Comparison of ENCODE assay signal across 13 cellular contexts in genomic region chrX:54785901-54786300, GRCh38. TPM values are rescaled to one million over a fixed set of nuclear protein-coding genes. Genes with fewer than 3 reads are reported as not detected.
DNase-seq lines count a peak whose midpoint lies in the region; ATAC-seq, FAIRE-seq and TF ChIP-seq lines count a peak whose summit lies in the region.
"Had no signal": no experiment of that assay in that cellular context is flagged by ENCODE, and none has a peak within 500 bp of the region (broad histone marks: within the 10 kb centered on the region; RNA-seq: fewer than 3 reads in every experiment).

No MANE protein-coding gene starts in this region.

- H3K36me3 Mint-ChIP-seq in mesothelial cell of epicardium, result no peaks in the 10 kb centered on the region
- no peaks in the 10 kb centered on the region for H3K36me3 Mint-ChIP-seq in CD4-positive, alpha-beta T cell (ENCODE audit: low read depth)
- H3K36me3 Mint-ChIP-seq: activated naive CD8-positive, alpha-beta T cell treated with anti-CD3 and anti-CD28 coated beads, Interleukin-2, amount 10 ng/mL, durations not matched to agents 7 days and 5 days; natural killer cell treated with Interleukin-12 subunit alpha and Interleukin-12 subunit beta and Interleukin-15 and Interleukin-18, amount 100 ng/mL, for 72 hours had no signal

- H3K4me1 ChIP-seq in HepG2 (ENCODE audit: insufficient read depth, low read length) (no peaks in the 10 kb centered on the region), upper lobe of left lung (no peaks in the 10 kb centered on the region)

- H3K4me1 Mint-ChIP-seq in mesothelial cell of epicardium, result no peaks in the 10 kb centered on the region
- no peaks in the 10 kb centered on the region for H3K4me1 Mint-ChIP-seq in CD4-positive, alpha-beta T cell (ENCODE audit: low read depth)
- H3K4me1 Mint-ChIP-seq: activated naive CD8-positive, alpha-beta T cell treated with anti-CD3 and anti-CD28 coated beads, Interleukin-2, amount 10 ng/mL, durations not matched to agents 7 days and 5 days had no signal

- H4K20me1 ChIP-seq in HepG2 (ENCODE audit: insufficient read depth, low read length), result no peaks in the 10 kb centered on the region

- H3K27me3 ChIP-seq in HepG2 (ENCODE audit: control insufficient read depth in 1 of 2, insufficient read depth in 2 of 2, low read length in 2 of 2), result no peaks in the 10 kb centered on the region; a peak in 1 of 5 replicates
- no peaks in the 10 kb centered on the region for H3K27me3 ChIP-seq in CD4-positive, alpha-beta T cell (ENCODE audit: control insufficient read depth, insufficient read depth, low read length)
- H3K27me3 ChIP-seq in upper lobe of left lung, result no peaks in the 10 kb centered on the region

- DNase-seq in D341Med (ENCODE audit: low spot score) (peak; percentile 30), H4 (ENCODE audit: low spot score) (peak; percentile 9), HepG2 (ENCODE audit: low spot score) (peak; percentile 7), mesothelial cell of epicardium (ENCODE audit: low spot score in 2 of 2, unreplicated experiment in 2 of 2) (no peak), NCI-H774 (lab: John Stamatoyannopoulos, UW) (no peak), upper lobe of left lung (no peak)
- no peak for DNase-seq in CD4-positive, alpha-beta T cell
- DNase-seq: activated naive CD8-positive, alpha-beta T cell treated with anti-CD3 and anti-CD28 coated beads, Interleukin-2, amount 10 ng/mL, durations not matched to agents 7 days and 5 days; foreskin melanocyte; NCI-H187 treated with DMSO at 0.1 percent for 48 hours; T-helper 17 cell had no signal

- 0% methylated on average over 2 of the region's 4 CpGs for WGBS in HepG2 (ENCODE audit: low lambda C conversion rate)
- 19 to 24% methylated on average over 3 to 4 of the region's 4 CpGs for WGBS in upper lobe of left lung, 2 donors

- POLR2A ChIA-PET in HepG2 (lab: Yijun Ruan, JAX), result no interaction called here
- POLR2A ChIA-PET in CD4-positive, alpha-beta T cell (lab: Charles Lee), result interaction anchor here (1.0 kb wide), 1 partner anchor 146 kb away, joined by 4 read pairs; no protein-coding TSS in a partner anchor

- H3K27ac Mint-ChIP-seq in mesothelial cell of epicardium, result no peak overlapping the region
- H3K27ac Mint-ChIP-seq in CD4-positive, alpha-beta T cell, result no peak overlapping the region
- H3K27ac Mint-ChIP-seq: activated naive CD8-positive, alpha-beta T cell treated with anti-CD3 and anti-CD28 coated beads, Interleukin-2, amount 10 ng/mL, durations not matched to agents 7 days and 5 days; natural killer cell treated with Interleukin-12 subunit alpha and Interleukin-12 subunit beta and Interleukin-15 and Interleukin-18, amount 100 ng/mL, for 72 hours; T-helper 17 cell had no signal

- H3K27me3 Mint-ChIP-seq in mesothelial cell of epicardium (ENCODE audit: low read depth), result no peaks in the 10 kb centered on the region
- no peaks in the 10 kb centered on the region for H3K27me3 Mint-ChIP-seq in CD4-positive, alpha-beta T cell
- H3K27me3 Mint-ChIP-seq: activated naive CD8-positive, alpha-beta T cell treated with anti-CD3 and anti-CD28 coated beads, Interleukin-2, amount 10 ng/mL, durations not matched to agents 7 days and 5 days; T-helper 17 cell had no signal

- H3K4me3 ChIP-seq in WI38 (ENCODE audit: low read depth, low read length), result no peak overlapping the region
- no peak overlapping the region for H3K4me3 ChIP-seq in HepG2 (replicated peaks in 1 of 3; ENCODE audit: insufficient read depth in 1 of 3, low read depth in 2 of 3, low read length in 3 of 3)
- no peak overlapping the region for H3K4me3 ChIP-seq in upper lobe of left lung

- intact Hi-C loops in HepG2 (cut with micrococcal nuclease; ENCODE audit: unreplicated experiment), result no loop called here
- intact Hi-C loops in CD4-positive, alpha-beta T cell (cut with DNase I, micrococcal nuclease), result loop anchor here (2.0 to 10.0 kb wide), 4 partner anchors 144 to 539 kb away; no protein-coding TSS in a partner anchor

- in situ Hi-C loops in HepG2 (cut with HindIII; ENCODE audit: extremely low pct_ligation_motif_present, low pct_unique_long_range_greater_than_20kb), result loop anchor here (10.0 kb wide), 1 partner anchor 141 kb away; no protein-coding TSS in a partner anchor

- TF ChIP-seq RAD21 in HepG2 (CRISPR knock-in tag; IDR thresholded peaks at IDR 0.05), result no peak

- TF ChIP-seq POLR2A in HepG2 (IDR thresholded peaks at IDR 0.05; ENCODE audit: insufficient read depth in 1 of 2, low read depth in 2 of 2, low read length in 2 of 2) (no peak), upper lobe of left lung (IDR thresholded peaks at IDR 0.05) (no peak)

- H3K9me3 ChIP-seq in HepG2 (ENCODE audit: low read length), result no peaks in the 10 kb centered on the region
- H3K9me3 ChIP-seq in CD4-positive, alpha-beta T cell (ENCODE audit: control insufficient read depth, low read length), result no peaks in the 10 kb centered on the region
- H3K9me3 ChIP-seq in upper lobe of left lung, result no peaks in the 10 kb centered on the region

- CTCF ChIA-PET in HepG2 (lab: Yijun Ruan, JAX; ENCODE audit: low intra/inter-chr PET ratio, low total read pairs), result interaction anchor here (0.8 kb wide), 1 partner anchor 28 kb away, joined by 3 read pairs; no protein-coding TSS in a partner anchor
- CTCF ChIA-PET in CD4-positive, alpha-beta T cell (lab: Charles Lee), result no interaction called here

- ATAC-seq in HepG2 (peak; percentile 79), upper lobe of left lung (ENCODE audit: low FRiP score in 2 of 2) (no peak)
- no peak for ATAC-seq in CD4-positive, alpha-beta T cell (ENCODE audit: poor library complexity)
- ATAC-seq: T-helper 17 cell had no signal

- no peak overlapping the region for H3K4me2 ChIP-seq in HepG2 (ENCODE audit: low read depth, low read length)

- H3K27ac ChIP-seq in HepG2 (ENCODE audit: extremely low read length, insufficient read depth, low read length), result no peak overlapping the region
- no peak overlapping the region for H3K27ac ChIP-seq in CD4-positive, alpha-beta T cell (ENCODE audit: low read depth, low read length)
- no peak overlapping the region for H3K27ac ChIP-seq in upper lobe of left lung

- FAIRE-seq in HepG2 (lab: Jason Lieb, UNC), result peak; percentile 4

- no peaks in the 10 kb centered on the region for H3K79me2 ChIP-seq in HepG2 (ENCODE audit: insufficient read depth, low read length)

- TF ChIP-seq EP300 in HepG2 (IDR thresholded peaks at IDR 0.05; ENCODE audit: low read depth in 2 of 2, low read length in 2 of 2) (no peak), HepG2 (CRISPR knock-in tag; IDR thresholded peaks at IDR 0.05; ENCODE audit: borderline replicate concordance) (no peak), upper lobe of left lung (IDR thresholded peaks at IDR 0.05) (no peak)

- BruUV-seq in HepG2 (replicated peaks; lab: Mats Ljungman, UMichigan), result no TSS peak

- peaks cover 50% of the 10 kb centered on the region for H3K9me3 Mint-ChIP-seq in mesothelial cell of epicardium
- H3K9me3 Mint-ChIP-seq in CD4-positive, alpha-beta T cell, result no peaks in the 10 kb centered on the region
- H3K9me3 Mint-ChIP-seq: activated naive CD8-positive, alpha-beta T cell treated with anti-CD3 and anti-CD28 coated beads, Interleukin-2, amount 10 ng/mL, durations not matched to agents 7 days and 5 days; natural killer cell treated with Interleukin-12 subunit alpha and Interleukin-12 subunit beta and Interleukin-15 and Interleukin-18, amount 100 ng/mL, for 72 hours had no signal

- H3K4me3 Mint-ChIP-seq in mesothelial cell of epicardium, result no peak overlapping the region
- H3K4me3 Mint-ChIP-seq in CD4-positive, alpha-beta T cell, result no peak overlapping the region
- H3K4me3 Mint-ChIP-seq: activated naive CD8-positive, alpha-beta T cell treated with anti-CD3 and anti-CD28 coated beads, Interleukin-2, amount 10 ng/mL, durations not matched to agents 7 days and 5 days; natural killer cell treated with Interleukin-12 subunit alpha and Interleukin-12 subunit beta and Interleukin-15 and Interleukin-18, amount 100 ng/mL, for 72 hours; T-helper 17 cell had no signal

- H3K36me3 ChIP-seq in HepG2 (replicated peaks in 1 of 2; ENCODE audit: control insufficient read depth in 1 of 2, insufficient read depth in 2 of 2, low read length in 2 of 2) (no peaks in the 10 kb centered on the region), upper lobe of left lung (no peaks in the 10 kb centered on the region)

- H2AFZ ChIP-seq in HepG2 (ENCODE audit: low read length), result no peak overlapping the region

- peak; percentile 16; the same call in 1 of the 2 replicates for TF ChIP-seq CTCF in WI38 (IDR thresholded peaks at IDR 0.05; ENCODE audit: low read depth, low read length)
- peak; percentile 46 for TF ChIP-seq CTCF in HepG2 (CRISPR knock-in tag; IDR thresholded peaks at IDR 0.05)
- no peak for TF ChIP-seq CTCF in mesothelial cell of epicardium (IDR thresholded peaks at IDR 0.05; ENCODE audit: unreplicated experiment)
- no peak for TF ChIP-seq CTCF in CD4-positive, alpha-beta T cell (IDR thresholded peaks at IDR 0.05)
- TF ChIP-seq CTCF in upper lobe of left lung (IDR thresholded peaks at IDR 0.05), result no peak

- H3K9ac ChIP-seq in HepG2 (ENCODE audit: insufficient read depth, low read depth, low read length), result no peak overlapping the region

RNA-seq across cellular contexts. Expression of gene ITIH6, which starts 12.2 kb away (rescaled TPM):
- not detected in 2 replicates for total RNA-seq in H4 (2014; rRNA removed; shearing (Covaris generic))
- total RNA-seq in HepG2 (2016; rRNA removed; fragmentation: Illumina TruSeq; extraction: Trizol) (not detected in 2 replicates), mesothelial cell of epicardium (0.25 TPM in 1 of 3 replicates, not detected in the others), upper lobe of left lung (not detected)
- not detected in 2 replicates for total RNA-seq in HepG2 (2016; cell fraction: cytosol; rRNA removed; fragmentation: Illumina TruSeq; extraction: Trizol; ENCODE audit: low read depth)
- not detected in 2 replicates for total RNA-seq in HepG2 (2016; cell fraction: insoluble cytoplasmic fraction; rRNA removed; fragmentation: Illumina TruSeq; extraction: Trizol)
- not detected in 2 replicates for total RNA-seq in HepG2 (2016; cell fraction: membrane; rRNA removed; fragmentation: Illumina TruSeq; extraction: Trizol)
- not detected in 2 replicates for total RNA-seq in HepG2 (2016; cell fraction: nucleus; rRNA removed; fragmentation: Illumina TruSeq; extraction: Trizol)
- not detected in 2 replicates for polyA plus RNA-seq in HepG2 (2011; rRNA removed)
- not detected in 2 replicates for polyA plus RNA-seq in HepG2 (2011; cell fraction: cytosol; rRNA removed)
- polyA plus RNA-seq in HepG2 (2011; cell fraction: nucleus; rRNA removed), result not detected in 2 replicates
- not detected in 2 replicates for polyA plus RNA-seq in HepG2 (2012)
- not detected in 2 replicates for polyA plus RNA-seq in HepG2 (2016; cell fraction: cytosol; fragmentation: Illumina TruSeq; extraction: Trizol; ENCODE audit: low read depth)
- not detected in 2 replicates for polyA plus RNA-seq in HepG2 (2016; cell fraction: insoluble cytoplasmic fraction; fragmentation: Illumina TruSeq; extraction: Trizol; ENCODE audit: low read depth)
- polyA plus RNA-seq in HepG2 (2016; cell fraction: membrane; fragmentation: Illumina TruSeq; extraction: Trizol; ENCODE audit: low read depth), result not detected in 2 replicates
- not detected in 2 replicates for polyA plus RNA-seq in HepG2 (2016; cell fraction: nucleus; fragmentation: Illumina TruSeq; extraction: Trizol; ENCODE audit: insufficient read depth, low read depth)
- not detected in 2 replicates for polyA minus RNA-seq in HepG2 (2011; rRNA and poly(A)+ RNA removed; ENCODE audit: low replicate concordance)
- not detected in 2 replicates for polyA minus RNA-seq in HepG2 (2011; cell fraction: cytosol; rRNA and poly(A)+ RNA removed)
- polyA minus RNA-seq in HepG2 (2011; cell fraction: nucleus; rRNA and poly(A)+ RNA removed), result not detected in 2 replicates
- total RNA-seq in CD4-positive, alpha-beta T cell, result not detected
- total RNA-seq: activated naive CD8-positive, alpha-beta T cell treated with anti-CD3 and anti-CD28 coated beads, Interleukin-2, amount 10 ng/mL, durations not matched to agents 7 days and 5 days; natural killer cell treated with Interleukin-12 subunit alpha and Interleukin-12 subunit beta and Interleukin-15 and Interleukin-18, amount 100 ng/mL, for 72 hours; T-helper 17 cell had no signal

RNA-seq across cellular contexts. Expression of gene MAGED2, which starts 21.6 kb away (rescaled TPM):
- total RNA-seq in H4 (2014; rRNA removed; shearing (Covaris generic)), result 190 and 213 TPM in 2 replicates
- 144 and 153 TPM in 2 replicates for total RNA-seq in HepG2 (2016; rRNA removed; fragmentation: Illumina TruSeq; extraction: Trizol)
- total RNA-seq in HepG2 (2016; cell fraction: cytosol; rRNA removed; fragmentation: Illumina TruSeq; extraction: Trizol; ENCODE audit: low read depth), result 11.4 and 13.5 TPM in 2 replicates
- 140 and 162 TPM in 2 replicates for total RNA-seq in HepG2 (2016; cell fraction: insoluble cytoplasmic fraction; rRNA removed; fragmentation: Illumina TruSeq; extraction: Trizol)
- total RNA-seq in HepG2 (2016; cell fraction: membrane; rRNA removed; fragmentation: Illumina TruSeq; extraction: Trizol), result 20.7 and 21.0 TPM in 2 replicates
- 133 and 156 TPM in 2 replicates for total RNA-seq in HepG2 (2016; cell fraction: nucleus; rRNA removed; fragmentation: Illumina TruSeq; extraction: Trizol)
- polyA plus RNA-seq in HepG2 (2011; rRNA removed), result 142 and 144 TPM in 2 replicates
- 120 and 133 TPM in 2 replicates for polyA plus RNA-seq in HepG2 (2011; cell fraction: cytosol; rRNA removed)
- polyA plus RNA-seq in HepG2 (2011; cell fraction: nucleus; rRNA removed), result 318 and 419 TPM in 2 replicates
- 109 and 144 TPM in 2 replicates for polyA plus RNA-seq in HepG2 (2012)
- polyA plus RNA-seq in HepG2 (2016; cell fraction: cytosol; fragmentation: Illumina TruSeq; extraction: Trizol; ENCODE audit: low read depth), result 12.9 and 13.3 TPM in 2 replicates
- polyA plus RNA-seq in HepG2 (2016; cell fraction: insoluble cytoplasmic fraction; fragmentation: Illumina TruSeq; extraction: Trizol; ENCODE audit: low read depth), result 130 and 144 TPM in 2 replicates
- polyA plus RNA-seq in HepG2 (2016; cell fraction: membrane; fragmentation: Illumina TruSeq; extraction: Trizol; ENCODE audit: low read depth), result 15.2 and 17.4 TPM in 2 replicates
- polyA plus RNA-seq in HepG2 (2016; cell fraction: nucleus; fragmentation: Illumina TruSeq; extraction: Trizol; ENCODE audit: insufficient read depth, low read depth), result 241 and 244 TPM in 2 replicates
- polyA minus RNA-seq in HepG2 (2011; rRNA and poly(A)+ RNA removed; ENCODE audit: low replicate concordance), result 48.9 and 65.5 TPM in 2 replicates
- polyA minus RNA-seq in HepG2 (2011; cell fraction: cytosol; rRNA and poly(A)+ RNA removed), result 34.1 and 38.1 TPM in 2 replicates
- 64.3 and 72.0 TPM in 2 replicates for polyA minus RNA-seq in HepG2 (2011; cell fraction: nucleus; rRNA and poly(A)+ RNA removed)
- total RNA-seq in mesothelial cell of epicardium, result 410 to 423 TPM (median 423 TPM) in 3 replicates
- 100 to 1,000 TPM; 146 to 154 TPM for total RNA-seq in CD4-positive, alpha-beta T cell
- 100 to 1,000 TPM in 5 of 6 donors, 10 to 100 TPM in 1; 85.6 to 120 (median 110) TPM for total RNA-seq in upper lobe of left lung

Comparison
In these comparisons a context has a peak if more than half of its experiments do, and no peak if none do; other contexts are left out.
1. DNase-seq: peak in D341Med (single experiment), H4 (single experiment) and HepG2 (single experiment); none in mesothelial cell of epicardium (0 of 2), NCI-H774 (single experiment), CD4-positive, alpha-beta T cell (0 of 10) and upper lobe of left lung (0 of 2).
2. CTCF ChIP-seq: peak in WI38 (single experiment) and HepG2 (single experiment); none in mesothelial cell of epicardium (single experiment), CD4-positive, alpha-beta T cell (single experiment) and upper lobe of left lung (0 of 6).